21 cellular contexts compared by ENCODE assay signal in the genomic region with DNA sequence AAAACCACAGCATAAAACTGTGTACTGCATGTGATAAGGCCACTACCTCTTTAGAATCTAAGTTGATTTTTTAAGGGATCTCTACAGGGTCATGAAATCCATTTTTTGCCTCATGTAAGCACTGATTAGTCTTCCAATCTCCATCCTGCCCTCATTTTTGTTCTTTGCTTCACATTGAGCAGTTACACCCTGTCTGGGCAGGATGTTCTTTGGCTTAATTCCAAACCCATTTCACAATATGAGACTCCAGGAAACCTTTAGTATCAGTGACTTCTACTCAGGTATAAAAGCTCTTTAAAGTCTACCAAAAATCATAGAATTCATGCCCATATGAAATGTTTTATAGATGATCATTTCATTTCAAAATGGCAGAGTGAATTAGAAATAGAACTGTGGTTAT.
DNase-seq lines count a peak whose midpoint lies in the region; ATAC-seq and TF ChIP-seq lines count a peak whose summit lies in the region.
"Had no signal": no experiment of that assay in that cellular context is flagged by ENCODE, and none has a peak within 500 bp of the region (broad histone marks: within the 10 kb centered on the region; RNA-seq: fewer than 3 reads in every experiment).

No MANE protein-coding gene starts in this region.

- H3K9me3 ChIP-seq in smooth muscle cell (replicated peaks; ENCODE audit: low read depth) = no peaks in the 10 kb centered on the region
- H3K9me3 ChIP-seq: ovary, right lobe of liver, suprapubic skin, uterus had no signal

- no peaks in the 10 kb centered on the region for H4K20me1 ChIP-seq in smooth muscle cell (ENCODE audit: low read depth)

- no peak overlapping the region for H3K9ac ChIP-seq in smooth muscle cell (ENCODE audit: low read depth)

- H3K27me3 ChIP-seq in smooth muscle cell (ENCODE audit: low read depth) = no peaks in the 10 kb centered on the region
- H3K27me3 ChIP-seq: ovary, right lobe of liver, suprapubic skin, uterus had no signal

- no peaks in the 10 kb centered on the region for H3K4me1 ChIP-seq in smooth muscle cell (ENCODE audit: low read depth)
- H3K4me1 ChIP-seq: right lobe of liver, suprapubic skin, uterus had no signal

- no peaks in the 10 kb centered on the region for H3K79me2 ChIP-seq in smooth muscle cell (ENCODE audit: low read depth)

- H3K4me3 ChIP-seq in smooth muscle cell = no peak overlapping the region
- H3K4me3 ChIP-seq: ovary, PC-9, right lobe of liver, suprapubic skin, uterus had no signal

- H3F3A ChIP-seq in smooth muscle cell (ENCODE audit: low read depth) = no peaks in the 10 kb centered on the region

- H3K36me3 ChIP-seq in smooth muscle cell (ENCODE audit: low read depth) = no peaks in the 10 kb centered on the region
- H3K36me3 ChIP-seq: ovary, right lobe of liver, suprapubic skin, uterus had no signal

- no peak for TF ChIP-seq CTCF in smooth muscle cell (IDR thresholded peaks at IDR 0.05; ENCODE audit: borderline replicate concordance, insufficient read depth, poor library complexity, severe bottlenecking)

- DNase-seq in NCI-H2196 (lab: John Stamatoyannopoulos, UW; ENCODE audit: unreplicated experiment) = peak; percentile 9
- no peak for DNase-seq in NCI-H2196 treated with DMSO at 0.1 percent for 48 hours (lab: John Stamatoyannopoulos, UW; ENCODE audit: unreplicated experiment)
- peak; percentile 14 for DNase-seq in NCI-H748 (lab: John Stamatoyannopoulos, UW; ENCODE audit: unreplicated experiment)
- DNase-seq in epithelial cell of prostate (ENCODE audit: low read depth, low spot score) = no peak
- DNase-seq in renal cortical epithelial cell (ENCODE audit: low read depth) = peak; percentile 83
- DNase-seq in smooth muscle cell (lab: John Stamatoyannopoulos, UW; ENCODE audit: unreplicated experiment) = no peak
- no peak for DNase-seq in occipital lobe (lab: John Stamatoyannopoulos, UW)
- DNase-seq: activated CD8-positive, alpha-beta memory T cell treated with anti-CD3 and anti-CD28 coated beads, Interleukin-2, amount 50 U/mL, for 4 hours; activated effector memory CD4-positive, alpha-beta T cell treated with Interleukin-2 at 50 U/mL for 16 hours; GF-D8; IMR-90; NCI-H1930; NCI-H526 treated with DMSO at 0.1 percent for 48 hours; ovary; PC-9; right lobe of liver; uterus had no signal

- H2AFZ ChIP-seq in smooth muscle cell (ENCODE audit: low read depth) = no peak overlapping the region
- H2AFZ ChIP-seq: PC-9 had no signal

- ATAC-seq in HG03469 (IDR thresholded peaks at IDR 0.05; ENCODE audit: unreplicated experiment) = no peak
- ATAC-seq: naive thymus-derived CD8-positive, alpha-beta T cell had no signal

- H3K27ac ChIP-seq in epithelial cell of prostate (peak overlapping the region; percentile 21), smooth muscle cell (ENCODE audit: low read depth) (no peak overlapping the region)
- H3K27ac ChIP-seq: HL-60, ovary, PC-9, right lobe of liver, suprapubic skin, uterus had no signal

- H3K4me2 ChIP-seq in smooth muscle cell = no peak overlapping the region
- H3K4me2 ChIP-seq: PC-9 had no signal

Comparison
In these comparisons a context has a peak if more than half of its experiments do, and no peak if none do; other contexts are left out.
1. DNase-seq: peak in NCI-H2196 (single experiment), NCI-H748 (single experiment) and renal cortical epithelial cell (single experiment); none in NCI-H2196 treated with DMSO at 0.1 percent for 48 hours (single experiment), epithelial cell of prostate (single experiment), smooth muscle cell (single experiment) and occipital lobe (single experiment).